Comparison of ENCODE assay signal across 24 cellular contexts in genomic region chr1:171966426-171967220, GRCh38.
A peak's percentile ranks its signal among the peaks of the same experiment; 100 is the strongest.
DNase-seq lines count a peak whose midpoint lies in the region; ATAC-seq, FAIRE-seq and TF ChIP-seq lines count a peak whose summit lies in the region.
"Had no signal": no experiment of that assay in that cellular context is flagged by ENCODE, and none has a peak within 500 bp of the region (broad histone marks: within the 10 kb centered on the region; RNA-seq: fewer than 3 reads in every experiment).

No MANE protein-coding gene starts in this region.

- peak overlapping the region; percentile 4 for H3K4me2 ChIP-seq in astrocyte (ENCODE audit: low read length)
- H3K4me2 ChIP-seq: KMS-11, neural progenitor cell had no signal

- DNase-seq in heart left ventricle (no peak), left ventricle myocardium superior (no peak), astrocyte (ENCODE audit: low read depth) (no peak), iPS-NIHi11 (ENCODE audit: low spot score) (peak; percentile 23), NCI-H1048 (lab: John Stamatoyannopoulos, UW) (no peak), midbrain (lab: John Stamatoyannopoulos, UW) (no peak), kidney (no peak)
- DNase-seq: 8988T; activated CD8-positive, alpha-beta memory T cell treated with anti-CD3 and anti-CD28 coated beads, Interleukin-2, amount 50 U/mL, for 48 hours; activated effector memory CD4-positive, alpha-beta T cell treated with anti-CD3 and anti-CD28 coated beads, Interleukin-2, amount 50 U/mL, for 16 hours; BE2C; COR-L47; NCI-H1105; stimulated activated CD4-positive, alpha-beta T cell treated with anti-CD3 and anti-CD28 coated beads, Interleukin-1b, Interleukin-23, amount 100 ng/mL, for 48 hours; stimulated activated naive CD8-positive, alpha-beta T cell treated with anti-CD3 and anti-CD28 coated beads, Interleukin-15, amount 100 ng/mL, for 72 hours; T-helper 1 cell; trophoblast cell had no signal

- H3K4me3 Mint-ChIP-seq in astrocyte (ENCODE audit: unreplicated experiment) = no peak overlapping the region
- H3K4me3 Mint-ChIP-seq: neural progenitor cell; stimulated activated naive CD8-positive, alpha-beta T cell treated with anti-CD3 and anti-CD28 coated beads, Interleukin-15, amount 100 ng/mL, for 72 hours had no signal

- no peaks in the 10 kb centered on the region for H3K36me3 Mint-ChIP-seq in astrocyte (ENCODE audit: low read depth, unreplicated experiment)
- H3K36me3 Mint-ChIP-seq: neural progenitor cell had no signal

- peak in 3 of 4 donors; percentile 30 to 44 (median 34) for ATAC-seq in heart left ventricle
- no peak for ATAC-seq in left ventricle myocardium superior
- ATAC-seq in HG02642 (IDR thresholded peaks at IDR 0.05; ENCODE audit: poor library complexity, unreplicated experiment) = no peak
- ATAC-seq: gastroesophageal sphincter; Right ventricle myocardium inferior; stimulated activated naive CD8-positive, alpha-beta T cell treated with anti-CD3 and anti-CD28 coated beads, Interleukin-15, amount 100 ng/mL, for 72 hours had no signal

- H3K9ac ChIP-seq in astrocyte (ENCODE audit: low read length) (no peak overlapping the region), kidney (ENCODE audit: low read length in 2 of 2) (no peak overlapping the region)
- H3K9ac ChIP-seq: KMS-11, neural progenitor cell had no signal

- intact Hi-C loops in heart left ventricle (cut with DNase I) (no loop called here), left ventricle myocardium superior (cut with micrococcal nuclease) (no loop called here), kidney (cut with DNase I) (no loop called here)

- peaks cover 16% of the 10 kb centered on the region for H3K4me1 Mint-ChIP-seq in astrocyte (ENCODE audit: low read depth, unreplicated experiment)

- H2AFZ ChIP-seq in astrocyte (ENCODE audit: low read depth, low read length) = no peak overlapping the region
- H2AFZ ChIP-seq: neural progenitor cell had no signal

- H3K27me3 ChIP-seq in heart left ventricle (peaks cover 0 to 3% (median 0%) of the 10 kb centered on the region in 9 donors), astrocyte (ENCODE audit: insufficient read depth, low read length) (no peaks in the 10 kb centered on the region)
- H3K27me3 ChIP-seq: BE2C, gastroesophageal sphincter, neural progenitor cell had no signal

- H3K27ac ChIP-seq in heart left ventricle = peak overlapping the region in 2 of 12 donors; percentile 8 to 13
- no peak overlapping the region for H3K27ac ChIP-seq in astrocyte (ENCODE audit: low read depth, low read length)
- no peak overlapping the region for H3K27ac ChIP-seq in kidney (ENCODE audit: low read depth in 2 of 2, low read length in 2 of 2)
- H3K27ac ChIP-seq: gastroesophageal sphincter, HL-60, KMS-11, neural progenitor cell had no signal

- no peak for TF ChIP-seq POLR2A in heart left ventricle (IDR thresholded peaks at IDR 0.05)

- WGBS in heart left ventricle, 4 donors = 60 to 64% (median 63%) methylated on average over 3 of the region's 3 CpGs

- TF ChIP-seq CTCF in heart left ventricle (IDR thresholded peaks at IDR 0.05) (no peak), astrocyte (IDR thresholded peaks at IDR 0.05; ENCODE audit: insufficient read depth, low read depth, low read length) (no peak), kidney (IDR thresholded peaks at IDR 0.05; ENCODE audit: borderline replicate concordance, extremely low read depth, insufficient read depth) (no peak)

- H3K4me1 ChIP-seq in heart left ventricle (peaks cover 0 to 4% (median 0%) of the 10 kb centered on the region in 12 donors), astrocyte (ENCODE audit: insufficient read depth, low read length) (peaks cover 11% of the 10 kb centered on the region), kidney (ENCODE audit: control insufficient read depth in 1 of 2, insufficient read depth in 1 of 2, low read depth in 1 of 2, low read length in 2 of 2) (peaks cover 0 to 4% of the 10 kb centered on the region in 2 donors)
- H3K4me1 ChIP-seq: BE2C, gastroesophageal sphincter had no signal

- H3K9me3 ChIP-seq in heart left ventricle = no peaks in the 10 kb centered on the region
- H3K9me3 ChIP-seq in astrocyte (ENCODE audit: insufficient read depth, low read depth, low read length) = no peaks in the 10 kb centered on the region
- H3K9me3 ChIP-seq in kidney (ENCODE audit: control insufficient read depth in 1 of 2, low read length in 2 of 2) = no peaks in the 10 kb centered on the region
- H3K9me3 ChIP-seq: BE2C, gastroesophageal sphincter had no signal

- no peaks in the 10 kb centered on the region for H3K79me2 ChIP-seq in astrocyte (ENCODE audit: insufficient read depth, low read length)

- no peaks in the 10 kb centered on the region for H3K36me3 ChIP-seq in heart left ventricle
- H3K36me3 ChIP-seq in astrocyte (ENCODE audit: insufficient read depth, low read length) = no peaks in the 10 kb centered on the region
- H3K36me3 ChIP-seq in kidney (ENCODE audit: control insufficient read depth in 1 of 2, insufficient read depth in 2 of 2, low read length in 2 of 2) = no peaks in the 10 kb centered on the region
- H3K36me3 ChIP-seq: BE2C, gastroesophageal sphincter, neural progenitor cell had no signal

- FAIRE-seq in astrocyte (lab: Jason Lieb, UNC) = no peak
- FAIRE-seq in kidney (lab: Jason Lieb, UNC) = no peak

- H3K27ac Mint-ChIP-seq in astrocyte (ENCODE audit: unreplicated experiment) = no peak overlapping the region
- H3K27ac Mint-ChIP-seq: neural progenitor cell, progenitor cell of endocrine pancreas had no signal

- H3K27me3 Mint-ChIP-seq in astrocyte (ENCODE audit: low read depth, unreplicated experiment) = no peaks in the 10 kb centered on the region
- H3K27me3 Mint-ChIP-seq: progenitor cell of endocrine pancreas; stimulated activated naive CD8-positive, alpha-beta T cell treated with anti-CD3 and anti-CD28 coated beads, Interleukin-15, amount 100 ng/mL, for 72 hours had no signal

- peaks cover 3% of the 10 kb centered on the region for H3K9me3 Mint-ChIP-seq in astrocyte (ENCODE audit: unreplicated experiment)
- H3K9me3 Mint-ChIP-seq: neural progenitor cell; stimulated activated naive CD8-positive, alpha-beta T cell treated with anti-CD3 and anti-CD28 coated beads, Interleukin-15, amount 100 ng/mL, for 72 hours had no signal

- no peaks in the 10 kb centered on the region for H4K20me1 ChIP-seq in astrocyte (ENCODE audit: insufficient read depth, low read length)

- no peak overlapping the region for H3K4me3 ChIP-seq in heart left ventricle
- H3K4me3 ChIP-seq in astrocyte (ENCODE audit: insufficient read depth, low read depth, low read length) = no peak overlapping the region
- no peak overlapping the region for H3K4me3 ChIP-seq in kidney (ENCODE audit: low read length in 2 of 2)
- H3K4me3 ChIP-seq: gastroesophageal sphincter, neural progenitor cell had no signal

Comparison
In these comparisons a context has a peak if more than half of its experiments do, and no peak if none do; other contexts are left out.
1. ATAC-seq: peak in heart left ventricle (3 of 4); none in left ventricle myocardium superior (single experiment) and HG02642 (single experiment).